20 cellular contexts compared by ENCODE assay signal in genomic region chr2:74301262-74301661, GRCh38. TPM values are rescaled to one million over a fixed set of nuclear protein-coding genes. Genes with fewer than 3 reads are reported as not detected.
DNase-seq lines count a peak whose midpoint lies in the region; ATAC-seq and TF ChIP-seq lines count a peak whose summit lies in the region.
"Had no signal": no experiment of that assay in that cellular context is flagged by ENCODE, and none has a peak within 500 bp of the region (broad histone marks: within the 10 kb centered on the region; RNA-seq: fewer than 3 reads in every experiment).

No MANE protein-coding gene starts in this region.

- H3K4me2 ChIP-seq in mesendoderm (ENCODE audit: low read length), result no peak overlapping the region
- H3K4me2 ChIP-seq: BLaER1 treated with 17β-estradiol and CSF1 and Interleukin-3, amounts not matched to agents 10 nM and 100 nM; GM23338 had no signal

- H3K79me2 ChIP-seq in mesendoderm (ENCODE audit: control insufficient read depth, insufficient read depth, low read length), result no peaks in the 10 kb centered on the region

- no peak overlapping the region for H2BK120ac ChIP-seq in mesendoderm (ENCODE audit: low read depth, low read length)

- no peak overlapping the region for H2BK15ac ChIP-seq in mesendoderm (replicated peaks; ENCODE audit: low read depth)

- in situ Hi-C loops in ACHN (cut with HindIII; ENCODE audit: low pct_ligation_motif_present, low pct_unique_long_range_greater_than_20kb, low sequenced_read_pairs), result no loop called here

- no peak overlapping the region for H3K23ac ChIP-seq in mesendoderm (ENCODE audit: low read length)

- CTCF ChIA-PET in HEK293 (lab: Yijun Ruan, JAX), result interaction anchor here (0.7 kb wide), 1 partner anchor 10 kb away, joined by 3 read pairs; no protein-coding TSS in a partner anchor

- no peak overlapping the region for H3K9ac ChIP-seq in mesendoderm (ENCODE audit: low read length)
- H3K9ac ChIP-seq: BLaER1 treated with 17β-estradiol and CSF1 and Interleukin-3, amounts not matched to agents 10 nM and 100 nM had no signal

- H3K27me3 ChIP-seq in mesendoderm (ENCODE audit: insufficient read depth, low read length, poor library complexity), result no peaks in the 10 kb centered on the region
- H3K27me3 ChIP-seq: BE2C; BLaER1 treated with 17β-estradiol and CSF1 and Interleukin-3, amounts not matched to agents 10 nM and 100 nM had no signal

- H2AK5ac ChIP-seq in mesendoderm (ENCODE audit: low read length), result no peak overlapping the region

- WGBS in mesendoderm (ENCODE audit: extremely low coverage, insufficient coverage, low lambda C conversion rate), result no CpG with 5 or more reads among the region's 1 CpG

- H3K9me3 ChIP-seq in HEK293 (ENCODE audit: control insufficient read depth, insufficient read depth, low read depth, low read length), result no peaks in the 10 kb centered on the region
- H3K9me3 ChIP-seq: BE2C had no signal

- H3K79me1 ChIP-seq in mesendoderm (ENCODE audit: low read length), result no peaks in the 10 kb centered on the region

- no peak for TF ChIP-seq CTCF in HEK293 (tag by site-specific recombination; IDR thresholded peaks at IDR 0.05)

- ATAC-seq in GM21367 (IDR thresholded peaks at IDR 0.05; ENCODE audit: unreplicated experiment), result no peak
- ATAC-seq: GM23338, HCT116 had no signal

- H4K5ac ChIP-seq in mesendoderm (ENCODE audit: low read length), result no peak overlapping the region

- H2BK5ac ChIP-seq in mesendoderm (ENCODE audit: low read length), result no peak overlapping the region

- H3K36me3 ChIP-seq in HEK293 (ENCODE audit: control insufficient read depth in 2 of 2, insufficient read depth in 1 of 2, low read length in 2 of 2) (no peaks in the 10 kb centered on the region), mesendoderm (ENCODE audit: control insufficient read depth, insufficient read depth, low read length) (no peaks in the 10 kb centered on the region)
- H3K36me3 ChIP-seq: BE2C had no signal

- POLR2A ChIA-PET in HEK293 (lab: Yijun Ruan, JAX), result no interaction called here

- H3K4me3 ChIP-seq in HEK293 (ENCODE audit: low read depth, low read length) (no peak overlapping the region), mesendoderm (ENCODE audit: low read length) (no peak overlapping the region)
- H3K4me3 ChIP-seq: BLaER1 treated with 17β-estradiol and CSF1 and Interleukin-3, amounts not matched to agents 10 nM and 100 nM; GM23338 had no signal

- H3K4me1 ChIP-seq in HEK293 (ENCODE audit: control insufficient read depth, insufficient read depth, low read length) (no peaks in the 10 kb centered on the region), mesendoderm (ENCODE audit: control insufficient read depth, low read depth, low read length) (no peaks in the 10 kb centered on the region)
- H3K4me1 ChIP-seq: BE2C; BLaER1 treated with 17β-estradiol and CSF1 and Interleukin-3, amounts not matched to agents 10 nM and 100 nM had no signal

- H3K27ac ChIP-seq in HEK293 (ENCODE audit: extremely low read depth, low read depth, low read length), result no peak overlapping the region
- H3K27ac ChIP-seq in mesendoderm (ENCODE audit: low read depth, low read length), result no peak overlapping the region
- H3K27ac ChIP-seq: 22Rv1; BLaER1 treated with 17β-estradiol and CSF1 and Interleukin-3, amounts not matched to agents 10 nM and 100 nM had no signal

- H3K4ac ChIP-seq in mesendoderm (ENCODE audit: low read depth, low read length), result no peak overlapping the region

- no peak overlapping the region for H3K18ac ChIP-seq in mesendoderm (ENCODE audit: low read length)

- DNase-seq in NCI-H146 (lab: John Stamatoyannopoulos, UW), result peak; percentile 12
- no peak for DNase-seq in NCI-H146 treated with DMSO at 0.1 percent for 48 hours (lab: John Stamatoyannopoulos, UW; ENCODE audit: unreplicated experiment)
- DNase-seq in mesendoderm, result peak; percentile 11
- DNase-seq in effector CD8-positive, alpha-beta T cell (lab: John Stamatoyannopoulos, UW), result no peak
- no peak for DNase-seq in ACHN
- DNase-seq: AML-193; BE2C; Calu3; CD4-positive, alpha-beta T cell; COR-L47; DMS53; DMS79 treated with DMSO at 0.1 percent for 48 hours; H9; HFFc6 had no signal

- H4K8ac ChIP-seq in mesendoderm (ENCODE audit: low read depth, low read length), result no peak overlapping the region

- no peak overlapping the region for H3K56ac ChIP-seq in mesendoderm (ENCODE audit: low read length)

TF ChIP-seq in HEK293, 187 proteins besides CTCF, POLR2A, EP300 and RAD21:
- TF ChIP-seq ZNF623 (tag by site-specific recombination; IDR thresholded peaks at IDR 0.05) (no peak), ZIC2 (tag by site-specific recombination; IDR thresholded peaks at IDR 0.05) (peak; percentile 82), ZNF707 (tag by site-specific recombination; IDR thresholded peaks at IDR 0.05) (no peak), ZNF23 (tag by site-specific recombination; IDR thresholded peaks at IDR 0.05; ENCODE audit: borderline replicate concordance) (no peak)

RNA-seq across cellular contexts. Expression of gene SLC4A5, which starts 42.0 kb away (rescaled TPM):
- 0.34 TPM for polyA plus RNA-seq in mesendoderm (2013, experiment 1 of 2)
- 0.21 TPM for polyA plus RNA-seq in mesendoderm (2013, experiment 2 of 2)

Comparison
In these comparisons a context has a peak if more than half of its experiments do, and no peak if none do; other contexts are left out.
1. DNase-seq: peak in NCI-H146 (single experiment) and mesendoderm (single experiment); none in NCI-H146 treated with DMSO at 0.1 percent for 48 hours (single experiment), effector CD8-positive, alpha-beta T cell (single experiment) and ACHN (single experiment).